In the genomic region with DNA sequence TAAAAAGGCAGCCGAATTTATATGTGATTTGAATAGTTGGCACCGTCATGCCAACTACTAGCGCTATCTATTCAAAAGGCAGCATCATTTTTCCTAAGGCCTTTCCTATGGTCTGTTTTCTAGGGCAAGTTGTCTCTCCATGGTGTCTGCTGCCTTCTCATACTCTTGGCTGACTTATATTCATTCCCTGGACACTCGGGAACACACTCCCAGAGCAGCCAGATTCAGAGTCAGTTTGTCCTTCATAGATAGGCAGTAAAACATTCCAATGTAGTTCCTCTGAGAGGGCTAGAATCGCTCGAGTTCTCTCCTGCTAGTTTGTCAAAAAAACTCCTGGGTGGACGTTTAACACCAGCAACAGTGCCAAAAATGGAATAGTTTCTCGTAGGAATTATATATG, we compare ENCODE assay signal across 21 cellular contexts.
DNase-seq lines count a peak whose midpoint lies in the region; ATAC-seq and TF ChIP-seq lines count a peak whose summit lies in the region.
"Had no signal": no experiment of that assay in that cellular context is flagged by ENCODE, and none has a peak within 500 bp of the region (broad histone marks: within the 10 kb centered on the region; RNA-seq: fewer than 3 reads in every experiment).

No MANE protein-coding gene starts in this region.

- peaks cover 40% of the 10 kb centered on the region for H3K4me1 ChIP-seq in osteoblast (ENCODE audit: insufficient read depth, low read length)
- H3K4me1 ChIP-seq in vagina, result peaks cover 51% of the 10 kb centered on the region

- no peak for DNase-seq in Right ventricle myocardium inferior (ENCODE audit: missing footprints)
- no peak for DNase-seq in cardiac septum (ENCODE audit: low spot score)
- no peak for DNase-seq in left ventricle myocardium superior
- no peak for DNase-seq in osteoblast (ENCODE audit: insufficient read length, low spot score, missing footprints)
- no peak for DNase-seq in vagina (ENCODE audit: extremely low spot score in 2 of 2)
- DNase-seq in MCF 10A (ENCODE audit: unreplicated experiment), result no peak
- DNase-seq in activated CD4-positive, alpha-beta T cell treated with anti-CD3 and anti-CD28 coated beads for 48 hours, result no peak
- DNase-seq in RWPE1 (ENCODE audit: low spot score), result no peak
- DNase-seq: ACHN; CD4-positive, alpha-beta memory T cell; DND-41; GM23248; H9; Karpas-422; NCI-H187; NCI-H446; OCI-M1; SHP77 treated with DMSO at 0.1 percent for 48 hours had no signal

- peak overlapping the region; percentile 23 for H3K27ac ChIP-seq in osteoblast (ENCODE audit: low read depth, low read length)
- peak overlapping the region; percentile 74 for H3K27ac ChIP-seq in vagina
- H3K27ac ChIP-seq in RWPE1, result no peak overlapping the region
- H3K27ac ChIP-seq: 22Rv1; BLaER1 treated with 17β-estradiol and CSF1 and Interleukin-3, amounts not matched to agents 10 nM and 100 nM; GM23248 had no signal

- BruUV-seq in MCF 10A (replicated peaks; lab: Mats Ljungman, UMichigan), result no TSS peak

- intact Hi-C loops in Right ventricle myocardium inferior (cut with DNase I), result loop anchor here (5.0 kb wide), 1 partner anchor 55 kb away; no protein-coding TSS in a partner anchor
- intact Hi-C loops in cardiac septum (cut with DNase I), result no loop called here
- intact Hi-C loops in left ventricle myocardium superior (cut with micrococcal nuclease), result loop anchor here (10.0 kb wide), 1 partner anchor 62 kb away; no protein-coding TSS in a partner anchor
- intact Hi-C loops in vagina (cut with DNase I), result no loop called here
- intact Hi-C loops in MCF 10A (cut with micrococcal nuclease), result no loop called here

- H3K27me3 ChIP-seq in osteoblast (ENCODE audit: insufficient read depth, low read length) (no peaks in the 10 kb centered on the region), vagina (no peaks in the 10 kb centered on the region)
- H3K27me3 ChIP-seq: BLaER1 treated with 17β-estradiol and CSF1 and Interleukin-3, amounts not matched to agents 10 nM and 100 nM had no signal

- H3K4me2 ChIP-seq in osteoblast (ENCODE audit: insufficient read depth, low read length), result no peak overlapping the region
- H3K4me2 ChIP-seq: BLaER1 treated with 17β-estradiol and CSF1 and Interleukin-3, amounts not matched to agents 10 nM and 100 nM had no signal

- ATAC-seq in Right ventricle myocardium inferior (peak; percentile 67), left ventricle myocardium superior (peak; percentile 48)

- H3K4me3 Mint-ChIP-seq in MCF 10A (ENCODE audit: unreplicated experiment), result no peak overlapping the region
- H3K4me3 Mint-ChIP-seq: CD4-positive, alpha-beta memory T cell; H9; IgD-negative memory B cell had no signal

- H4K20me1 ChIP-seq in osteoblast (ENCODE audit: insufficient read depth, low read length), result no peaks in the 10 kb centered on the region
- H4K20me1 ChIP-seq: BLaER1 treated with 17β-estradiol and CSF1 and Interleukin-3, amounts not matched to agents 10 nM and 100 nM had no signal

- peak overlapping the region; percentile 12 for H2AFZ ChIP-seq in osteoblast (ENCODE audit: low read length)
- H2AFZ ChIP-seq: GM23248 had no signal

- no peaks in the 10 kb centered on the region for H3K36me3 ChIP-seq in osteoblast (ENCODE audit: insufficient read depth, low read length)
- H3K36me3 ChIP-seq in vagina, result no peaks in the 10 kb centered on the region
- H3K36me3 ChIP-seq: BLaER1 treated with 17β-estradiol and CSF1 and Interleukin-3, amounts not matched to agents 10 nM and 100 nM had no signal

- no peak for TF ChIP-seq POLR2A in vagina (IDR thresholded peaks at IDR 0.05)

- H3K9me3 ChIP-seq in osteoblast (ENCODE audit: low read depth, low read length) (no peaks in the 10 kb centered on the region), vagina (no peaks in the 10 kb centered on the region)

- no peaks in the 10 kb centered on the region for H3K36me3 Mint-ChIP-seq in MCF 10A (ENCODE audit: insufficient read depth, unreplicated experiment)
- H3K36me3 Mint-ChIP-seq: CD4-positive, alpha-beta memory T cell; IgD-negative memory B cell had no signal

- H3K4me1 Mint-ChIP-seq in MCF 10A (ENCODE audit: insufficient read depth, unreplicated experiment), result peaks cover 28% of the 10 kb centered on the region
- H3K4me1 Mint-ChIP-seq: CD4-positive, alpha-beta memory T cell; IgD-negative memory B cell had no signal

- CTCF ChIA-PET in MCF 10A (lab: Yijun Ruan, JAX) (interaction anchor here (0.9 kb wide), 1 partner anchor 10 kb away, joined by 3 read pairs; no protein-coding TSS in a partner anchor), RWPE1 (lab: Yijun Ruan, JAX) (no interaction called here)

- POLR2A ChIA-PET in MCF 10A (lab: Yijun Ruan, JAX), result no interaction called here
- POLR2A ChIA-PET in RWPE1 (lab: Yijun Ruan, JAX; ENCODE audit: low non-redundant PET), result no interaction called here

- no peaks in the 10 kb centered on the region for H3K79me2 ChIP-seq in osteoblast (ENCODE audit: insufficient read depth, low read length)

- H3K27me3 Mint-ChIP-seq in MCF 10A (ENCODE audit: insufficient read depth, unreplicated experiment), result no peaks in the 10 kb centered on the region

- no peaks in the 10 kb centered on the region for H3K9me3 Mint-ChIP-seq in MCF 10A (ENCODE audit: unreplicated experiment)
- H3K9me3 Mint-ChIP-seq: H9 had no signal

- no peak for TF ChIP-seq CTCF in osteoblast (IDR thresholded peaks at IDR 0.05; ENCODE audit: extremely low read depth, low read depth, low read length)
- TF ChIP-seq CTCF in vagina (IDR thresholded peaks at IDR 0.05), result no peak
- no peak for TF ChIP-seq CTCF in MCF 10A (IDR thresholded peaks at IDR 0.05; ENCODE audit: unreplicated experiment)
- TF ChIP-seq CTCF in RWPE1 (conservative IDR thresholded peaks at IDR 0.05; ENCODE audit: low read depth), result no peak

- H3K4me3 ChIP-seq in osteoblast (ENCODE audit: insufficient read depth, low read length), result no peak overlapping the region
- no peak overlapping the region for H3K4me3 ChIP-seq in vagina
- H3K4me3 ChIP-seq: BLaER1 treated with 17β-estradiol and CSF1 and Interleukin-3, amounts not matched to agents 10 nM and 100 nM; GM23248 had no signal

- H3K27ac Mint-ChIP-seq in MCF 10A (ENCODE audit: low read depth, unreplicated experiment), result no peak overlapping the region
- H3K27ac Mint-ChIP-seq: CD4-positive, alpha-beta memory T cell; H9; IgD-negative memory B cell had no signal

Comparison
In these comparisons a context has a peak if more than half of its experiments do, and no peak if none do; other contexts are left out.
1. intact Hi-C loops: an anchor here in Right ventricle myocardium inferior (5.0 kb wide) and left ventricle myocardium superior (10.0 kb wide); none called in cardiac septum, vagina and MCF 10A.